8 cellular contexts compared by ENCODE assay signal in the genomic region with DNA sequence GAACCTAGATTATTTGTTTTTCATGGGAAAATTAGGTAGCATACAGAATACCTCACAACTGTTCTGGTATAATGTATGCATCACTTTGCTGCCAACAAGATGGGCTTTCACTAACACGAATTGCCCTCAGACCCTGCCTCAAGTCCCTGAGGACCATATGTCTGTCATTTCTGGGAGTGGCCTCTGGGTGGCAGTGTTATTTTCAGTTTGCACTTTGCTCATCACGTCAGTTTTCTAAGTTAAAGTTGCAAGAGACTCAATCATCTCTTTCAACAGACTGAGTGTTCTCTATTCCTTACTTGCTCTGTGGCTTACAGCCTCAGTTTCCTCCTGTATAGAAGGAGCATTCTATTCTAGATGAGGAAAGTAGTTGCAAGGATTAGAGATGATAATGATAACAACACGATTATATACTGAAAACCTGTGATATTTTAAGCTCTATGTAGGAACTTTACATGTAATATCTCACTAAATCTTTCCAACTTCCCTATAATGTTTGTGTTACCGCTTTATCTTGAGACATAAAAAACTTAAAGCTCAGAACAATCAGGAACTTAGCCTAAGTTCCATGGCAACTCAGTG. TPM values are rescaled to one million over a fixed set of nuclear protein-coding genes. Genes with fewer than 3 reads are reported as not detected.
A peak's percentile ranks its signal among the peaks of the same experiment; 100 is the strongest.
DNase-seq lines count a peak whose midpoint lies in the region; ATAC-seq and TF ChIP-seq lines count a peak whose summit lies in the region.

No MANE protein-coding gene starts in this region.

- H3K4me1 Mint-ChIP-seq in activated CD4-positive, alpha-beta T cell treated with anti-CD3 and anti-CD28 coated beads, Interleukin-2, amount 10 ng/mL, durations not matched to agents 7 days and 5 days, result peaks cover 50% of the 10 kb centered on the region

- peaks cover 9% of the 10 kb centered on the region for H3K36me3 Mint-ChIP-seq in activated CD4-positive, alpha-beta T cell treated with anti-CD3 and anti-CD28 coated beads, Interleukin-2, amount 10 ng/mL, durations not matched to agents 7 days and 5 days (ENCODE audit: low read depth)

- H3K27me3 Mint-ChIP-seq in activated CD4-positive, alpha-beta T cell treated with anti-CD3 and anti-CD28 coated beads, Interleukin-2, amount 10 ng/mL, durations not matched to agents 7 days and 5 days, result peaks cover 21% of the 10 kb centered on the region

- H3K4me3 Mint-ChIP-seq in activated CD4-positive, alpha-beta T cell treated with anti-CD3 and anti-CD28 coated beads, Interleukin-2, amount 10 ng/mL, durations not matched to agents 7 days and 5 days, result peak overlapping the region; percentile 41

- in situ Hi-C loops in GM13976 (cut with MboI; ENCODE audit: low sequenced_read_pairs, unreplicated experiment), result no loop called here

- peak; percentile 87 for TF ChIP-seq CTCF in GM13976 (IDR thresholded peaks at IDR 0.05; ENCODE audit: borderline replicate concordance, control extremely low read depth, extremely low read depth, insufficient read depth, missing control alignments)

- CTCF ChIA-PET in activated CD4-positive, alpha-beta T cell treated with anti-CD3 and anti-CD28 coated beads, Interleukin-2, amount 10 ng/mL, durations not matched to agents 7 days and 5 days (lab: Charles Lee), result interaction anchor here (0.5 to 2.0 kb wide), 8 partner anchors 10 to 472 kb away, joined by 3 to 6 read pairs (median 3); no protein-coding TSS in a partner anchor

- peak; percentile 83 for ATAC-seq in HG02981 (IDR thresholded peaks at IDR 0.05; ENCODE audit: unreplicated experiment)

- DNase-seq in A172 (ENCODE audit: low spot score) (peak; percentile 59), GM13976 (ENCODE audit: low spot score) (peak; percentile 63), NCI-H446 treated with DMSO at 0.1 percent for 48 hours (lab: John Stamatoyannopoulos, UW) (peak; percentile 49), dermis blood vessel endothelial cell (peak; percentile 78), lung microvascular endothelial cell (ENCODE audit: low read depth in 2 of 2) (peak; percentile 66 to 72)
- DNase-seq in activated CD4-positive, alpha-beta T cell treated with anti-CD3 and anti-CD28 coated beads, Interleukin-2, amount 10 ng/mL, durations not matched to agents 7 days and 5 days, result peak; percentile 67
- DNase-seq in stimulated activated CD8-positive, alpha-beta memory T cell treated with anti-CD3 and anti-CD28 coated beads, Interleukin-4, amount 100 ng/mL, for 1 hour (ENCODE audit: low read depth in 2 of 2, low spot score in 1 of 2), result peak; percentile 7 to 21

- POLR2A ChIA-PET in activated CD4-positive, alpha-beta T cell treated with anti-CD3 and anti-CD28 coated beads, Interleukin-2, amount 10 ng/mL, durations not matched to agents 7 days and 5 days (lab: Charles Lee), result no interaction called here

- H3K9me3 Mint-ChIP-seq in activated CD4-positive, alpha-beta T cell treated with anti-CD3 and anti-CD28 coated beads, Interleukin-2, amount 10 ng/mL, durations not matched to agents 7 days and 5 days, result peaks cover 7% of the 10 kb centered on the region

- peak overlapping the region; percentile 43 for H3K27ac Mint-ChIP-seq in activated CD4-positive, alpha-beta T cell treated with anti-CD3 and anti-CD28 coated beads, Interleukin-2, amount 10 ng/mL, durations not matched to agents 7 days and 5 days

RNA-seq across cellular contexts. Expression of a gene that starts 55.7 kb away (rescaled TPM):
- total RNA-seq in A172 (2014; rRNA removed; shearing (Covaris generic)), result not detected in 2 replicates
- total RNA-seq in activated CD4-positive, alpha-beta T cell treated with anti-CD3 and anti-CD28 coated beads, Interleukin-2, amount 10 ng/mL, durations not matched to agents 7 days and 5 days, result not detected
- total RNA-seq in dermis blood vessel endothelial cell (not detected in 2 replicates), lung microvascular endothelial cell (not detected in 2 replicates)

Comparison
In these comparisons a context has a peak if more than half of its experiments do, and no peak if none do; other contexts are left out.
1. Peak in every context shown above with its lines: DNase-seq and ATAC-seq.
2. DNase-seq: peak in every context shown above with its lines; median percentile 78 in dermis blood vessel endothelial cell; 69 in lung microvascular endothelial cell; 67 in activated CD4-positive, alpha-beta T cell treated with anti-CD3 and anti-CD28 coated beads, Interleukin-2, amount 10 ng/mL, durations not matched to agents 7 days and 5 days; 63 in GM13976; 59 in A172; 49 in NCI-H446 treated with DMSO at 0.1 percent for 48 hours; 14 in stimulated activated CD8-positive, alpha-beta memory T cell treated with anti-CD3 and anti-CD28 coated beads, Interleukin-4, amount 100 ng/mL, for 1 hour.